In the genomic region with DNA sequence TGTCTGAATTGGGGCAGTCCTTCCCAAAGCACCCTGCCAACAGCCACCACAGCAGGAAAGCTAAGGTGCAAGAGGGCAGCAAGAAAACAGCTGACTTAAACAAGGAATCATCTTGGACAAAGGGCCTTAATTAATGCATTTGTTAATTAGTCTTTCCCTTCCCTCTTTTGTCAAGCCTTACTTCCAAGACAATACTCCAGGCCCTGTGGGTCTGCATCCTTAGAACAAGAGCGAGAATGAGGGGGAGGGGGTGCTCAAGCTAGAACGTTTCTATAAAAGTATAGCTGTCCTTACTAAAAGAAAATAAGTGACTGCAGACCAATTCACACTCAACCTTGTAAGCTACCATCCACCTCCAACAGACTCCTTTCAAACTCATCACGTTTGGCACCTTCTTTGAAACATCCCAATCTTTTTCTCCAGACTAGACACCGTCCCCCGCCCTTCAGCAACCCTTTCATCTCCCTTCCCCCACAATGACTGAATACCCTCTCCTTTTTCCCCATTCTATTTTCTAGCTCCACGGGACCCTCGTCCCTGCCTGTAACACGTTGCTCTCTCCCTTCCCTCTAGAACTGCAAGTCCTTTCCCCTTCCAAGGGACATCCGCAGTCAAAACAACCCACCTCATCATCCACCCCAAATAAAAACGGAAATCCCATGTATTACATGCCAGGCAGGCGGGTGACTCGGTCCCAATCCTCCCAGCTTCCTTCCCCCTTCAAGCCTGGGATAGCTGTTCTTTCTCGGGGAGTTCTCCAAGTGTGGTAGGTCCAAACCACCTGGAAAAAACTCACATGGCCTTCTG, we compare ENCODE assay signal across 8 cellular contexts.
A peak's percentile ranks its signal among the peaks of the same experiment; 100 is the strongest.
DNase-seq lines count a peak whose midpoint lies in the region; ATAC-seq and TF ChIP-seq lines count a peak whose summit lies in the region.

No MANE protein-coding gene starts in this region.

- TF ChIP-seq CTCF in BE2C (IDR thresholded peaks at IDR 0.05; ENCODE audit: low read depth, low read length) (no peak), HL-60 (IDR thresholded peaks at IDR 0.05; ENCODE audit: insufficient read depth, low read length) (no peak), adrenal gland (IDR thresholded peaks at IDR 0.05) (no peak), kidney epithelial cell (IDR thresholded peaks at IDR 0.05; ENCODE audit: insufficient read depth, low read length, poor library complexity, severe bottlenecking) (no peak), suprapubic skin (IDR thresholded peaks at IDR 0.05) (no peak)

- 8 to 11% (median 9%) methylated on average over 13 of the region's 13 CpGs for WGBS in adrenal gland, 4 donors
- 8% methylated on average over 13 of the region's 13 CpGs for WGBS in suprapubic skin

- intact Hi-C loops in adrenal gland (cut with DNase I): no loop called here

- no peak for DNase-seq in BE2C
- DNase-seq in HL-60 (ENCODE audit: low read depth in 1 of 2, low spot score in 1 of 2): peak in 1 of 2 experiments; percentile 36
- DNase-seq in adrenal gland: peak in 6 of 7 donors; percentile 23 to 43 (median 38)
- no peak for DNase-seq in kidney epithelial cell (ENCODE audit: low read depth)
- DNase-seq in suprapubic skin (ENCODE audit: low spot score in 2 of 2): peak in 1 of 2 donors; percentile 64
- DNase-seq in activated gamma-delta T cell treated with Interleukin-2 at 50 U/mL for 16 hours: no peak

- no peaks in the 10 kb centered on the region for H3K36me3 ChIP-seq in BE2C
- no peaks in the 10 kb centered on the region for H3K36me3 ChIP-seq in adrenal gland (replicated peaks in 1 of 2)
- H3K36me3 ChIP-seq in kidney epithelial cell (ENCODE audit: control insufficient read depth, insufficient read depth, low read length): no peaks in the 10 kb centered on the region
- H3K36me3 ChIP-seq in suprapubic skin: no peaks in the 10 kb centered on the region

- TF ChIP-seq EP300 in suprapubic skin (IDR thresholded peaks at IDR 0.05): no peak

- TF ChIP-seq POLR2A in adrenal gland (IDR thresholded peaks at IDR 0.05) (peak in 1 of 2 donors; percentile 12), suprapubic skin (IDR thresholded peaks at IDR 0.05) (no peak)

- H3K9me3 ChIP-seq in BE2C (no peaks in the 10 kb centered on the region), adrenal gland (replicated peaks in 1 of 3) (no peaks in the 10 kb centered on the region), suprapubic skin (no peaks in the 10 kb centered on the region)

- H3K4me3 ChIP-seq in BE2C (ENCODE audit: low read depth, low read length) (peak overlapping the region; percentile 88), HL-60 (replicated peaks; ENCODE audit: insufficient read depth, low read length) (peak overlapping the region; percentile 93), adrenal gland (peak overlapping the region in 3 of 4 donors; percentile 82 to 90 (median 85)), kidney epithelial cell (ENCODE audit: low read depth, low read length) (peak overlapping the region; percentile 57), suprapubic skin (peak overlapping the region; percentile 97)

- peak overlapping the region; percentile 75 for H3K27ac ChIP-seq in HL-60 (replicated peaks)
- peak overlapping the region; percentile 11 to 96 (median 84) for H3K27ac ChIP-seq in adrenal gland
- H3K27ac ChIP-seq in suprapubic skin: peak overlapping the region; percentile 83

- H3K27me3 ChIP-seq in BE2C: no peaks in the 10 kb centered on the region
- no peaks in the 10 kb centered on the region for H3K27me3 ChIP-seq in HL-60 (ENCODE audit: insufficient read depth, poor library complexity, severe bottlenecking)
- H3K27me3 ChIP-seq in adrenal gland: no peaks in the 10 kb centered on the region
- no peaks in the 10 kb centered on the region for H3K27me3 ChIP-seq in kidney epithelial cell (ENCODE audit: control insufficient read depth, insufficient read depth, low read length)
- no peaks in the 10 kb centered on the region for H3K27me3 ChIP-seq in suprapubic skin

- ATAC-seq in HG02759 (IDR thresholded peaks at IDR 0.05; ENCODE audit: unreplicated experiment) (no peak), HG03139 (IDR thresholded peaks at IDR 0.05; ENCODE audit: unreplicated experiment) (no peak)

- H3K4me1 ChIP-seq in BE2C: 0 out of 2 replicates have a peak, but pooled peaks cover 6% of the 10 kb centered on the region
- H3K4me1 ChIP-seq in adrenal gland (replicated peaks in 1 of 2): peaks cover 17 to 32% of the 10 kb centered on the region in 2 donors
- peaks cover 28% of the 10 kb centered on the region for H3K4me1 ChIP-seq in suprapubic skin

Comparison
In these comparisons a context has a peak if more than half of its experiments do, and no peak if none do; other contexts are left out.
1. DNase-seq: peak in adrenal gland (6 of 7); none in BE2C (single experiment), kidney epithelial cell (single experiment) and activated gamma-delta T cell treated with Interleukin-2 at 50 U/mL for 16 hours (single experiment).
2. Peak in every context shown above with its lines, with median percentiles within 50 percentile points of each other: H3K4me3 ChIP-seq and H3K27ac ChIP-seq.